11 cellular contexts compared by ENCODE assay signal in genomic region chr11:35141034-35141433, GRCh38. TPM values are rescaled to one million over a fixed set of nuclear protein-coding genes. Genes with fewer than 3 reads are reported as not detected.
A peak's percentile ranks its signal among the peaks of the same experiment; 100 is the strongest.
DNase-seq lines count a peak whose midpoint lies in the region; ATAC-seq and TF ChIP-seq lines count a peak whose summit lies in the region.
"Had no signal": no experiment of that assay in that cellular context is flagged by ENCODE, and none has a peak within 500 bp of the region (broad histone marks: within the 10 kb centered on the region; RNA-seq: fewer than 3 reads in every experiment).

No MANE protein-coding gene starts in this region.

- no peaks in the 10 kb centered on the region for H3K36me3 ChIP-seq in transverse colon

- CTCF ChIA-PET in activated naive CD4-positive, alpha-beta T cell treated with anti-CD3 and anti-CD28 coated beads, Interleukin-2, amount 10 ng/mL, durations not matched to agents 7 days and 5 days (lab: Charles Lee): interaction anchor here (0.7 to 6.7 kb wide), 21 partner anchors 8 to 251 kb away, joined by 3 to 95 read pairs (median 6); no protein-coding TSS in a partner anchor

- no peaks in the 10 kb centered on the region for H3K9me3 Mint-ChIP-seq in activated naive CD4-positive, alpha-beta T cell treated with anti-CD3 and anti-CD28 coated beads, Interleukin-2, amount 10 ng/mL, durations not matched to agents 7 days and 5 days
- no peaks in the 10 kb centered on the region for H3K9me3 Mint-ChIP-seq in activated naive CD8-positive, alpha-beta T cell treated with anti-CD3 and anti-CD28 coated beads for 36 hours

- in situ Hi-C loops in transverse colon (cut with MboI; ENCODE audit: low pct_ligation_motif_present in 1 of 4, low pct_unique_long_range_greater_than_20kb in 1 of 4, low sequenced_read_pairs in 3 of 4): no loop called here

- 8 to 15% methylated on average over 2 of the region's 2 CpGs for WGBS in lower leg skin, 2 donors
- 14% methylated on average over 2 of the region's 2 CpGs; no CpG with 5 or more reads in 1 of the 2 donors for WGBS in transverse colon (ENCODE audit: low coverage in 1 of 2), 2 donors

- peak overlapping the region; percentile 10 for H3K4me3 ChIP-seq in lower leg skin (ENCODE audit: low read depth, poor library complexity, severe bottlenecking)
- peak overlapping the region in 3 of 4 donors; percentile 64 to 83 (median 68) for H3K4me3 ChIP-seq in transverse colon

- TF ChIP-seq POLR2A in lower leg skin (IDR thresholded peaks at IDR 0.05) (no peak), transverse colon (IDR thresholded peaks at IDR 0.05) (no peak)

- no peak for TF ChIP-seq EP300 in transverse colon (IDR thresholded peaks at IDR 0.05; ENCODE audit: low read depth)

- no peak for ATAC-seq in GM21360 (IDR thresholded peaks at IDR 0.05; ENCODE audit: unreplicated experiment)
- ATAC-seq in HG03378 (IDR thresholded peaks at IDR 0.05; ENCODE audit: unreplicated experiment): no peak

- peak overlapping the region; percentile 85 to 95 (median 92) for H3K27ac ChIP-seq in transverse colon

- H3K4me3 Mint-ChIP-seq in activated naive CD4-positive, alpha-beta T cell treated with anti-CD3 and anti-CD28 coated beads, Interleukin-2, amount 10 ng/mL, durations not matched to agents 7 days and 5 days: peak overlapping the region; percentile 88
- peak overlapping the region; percentile 88 for H3K4me3 Mint-ChIP-seq in activated naive CD8-positive, alpha-beta T cell treated with anti-CD3 and anti-CD28 coated beads for 36 hours

- H3K4me1 ChIP-seq in transverse colon: peaks cover 32 to 71% (median 51%) of the 10 kb centered on the region in 4 donors

- H3K9me3 ChIP-seq in transverse colon: no peaks in the 10 kb centered on the region

- no peaks in the 10 kb centered on the region for H3K27me3 ChIP-seq in transverse colon

- peaks cover 3% of the 10 kb centered on the region for H3K27me3 Mint-ChIP-seq in activated naive CD4-positive, alpha-beta T cell treated with anti-CD3 and anti-CD28 coated beads, Interleukin-2, amount 10 ng/mL, durations not matched to agents 7 days and 5 days
- no peaks in the 10 kb centered on the region for H3K27me3 Mint-ChIP-seq in activated naive CD8-positive, alpha-beta T cell treated with anti-CD3 and anti-CD28 coated beads for 36 hours

- H3K36me3 Mint-ChIP-seq in activated naive CD4-positive, alpha-beta T cell treated with anti-CD3 and anti-CD28 coated beads, Interleukin-2, amount 10 ng/mL, durations not matched to agents 7 days and 5 days: peaks cover 52% of the 10 kb centered on the region
- peaks cover 56% of the 10 kb centered on the region for H3K36me3 Mint-ChIP-seq in activated naive CD8-positive, alpha-beta T cell treated with anti-CD3 and anti-CD28 coated beads for 36 hours

- intact Hi-C loops in lower leg skin (cut with DNase I; ENCODE audit: low total_unique reads): loop anchor here (5.0 kb wide), 1 partner anchor 139 kb away; no protein-coding TSS in a partner anchor
- intact Hi-C loops in transverse colon (cut with DNase I; ENCODE audit: low total_unique reads): no loop called here

- peak overlapping the region; percentile 94 for H3K27ac Mint-ChIP-seq in activated naive CD4-positive, alpha-beta T cell treated with anti-CD3 and anti-CD28 coated beads, Interleukin-2, amount 10 ng/mL, durations not matched to agents 7 days and 5 days
- H3K27ac Mint-ChIP-seq in activated naive CD8-positive, alpha-beta T cell treated with anti-CD3 and anti-CD28 coated beads for 36 hours: peak overlapping the region; percentile 86

- TF ChIP-seq CTCF in lower leg skin (IDR thresholded peaks at IDR 0.05) (no peak), transverse colon (IDR thresholded peaks at IDR 0.05) (no peak)

- H3K4me1 Mint-ChIP-seq in activated naive CD4-positive, alpha-beta T cell treated with anti-CD3 and anti-CD28 coated beads, Interleukin-2, amount 10 ng/mL, durations not matched to agents 7 days and 5 days: peaks cover 67% of the 10 kb centered on the region
- H3K4me1 Mint-ChIP-seq in activated naive CD8-positive, alpha-beta T cell treated with anti-CD3 and anti-CD28 coated beads for 36 hours: peaks cover 63% of the 10 kb centered on the region

- DNase-seq in activated naive CD4-positive, alpha-beta T cell treated with anti-CD3 and anti-CD28 coated beads, Interleukin-2, amount 10 ng/mL, durations not matched to agents 7 days and 5 days: no peak
- DNase-seq in activated naive CD4-positive, alpha-beta T cell treated with anti-CD3 and anti-CD28 coated beads, Interleukin-2, amount 50 U/mL, for 16 hours: no peak
- DNase-seq in activated naive CD8-positive, alpha-beta T cell treated with anti-CD3 and anti-CD28 coated beads for 36 hours: no peak
- DNase-seq in lower leg skin (ENCODE audit: low spot score in 2 of 2): no peak
- no peak for DNase-seq in transverse colon
- no peak for DNase-seq in cerebellar nuclear complex (lab: John Stamatoyannopoulos, UW)
- DNase-seq: activated CD4-positive, CD25-positive, alpha-beta regulatory T cell treated with anti-CD3 and anti-CD28 coated beads, Interleukin-2, amount 50 U/mL, for 72 hours; DMS 273 treated with DMSO at 0.1 percent for 48 hours; NCI-H1048 had no signal

RNA-seq across cellular contexts. Expression of gene CD44, which starts 2.1 kb away (rescaled TPM):
- total RNA-seq in activated naive CD8-positive, alpha-beta T cell treated with anti-CD3 and anti-CD28 coated beads for 36 hours: 100 to 1,000 TPM; 380 to 428 TPM
- total RNA-seq in lower leg skin: 1,000 to 10,000 TPM in 1 of 4 donors, 100 to 1,000 TPM in 3; 861 to 1,282 (median 914) TPM
- 100 to 1,000 TPM in 3 of 4 donors, 10 to 100 TPM in 1; 56.3 to 182 (median 114) TPM for total RNA-seq in transverse colon
